Comparison of ENCODE assay signal across 1 cellular context in genomic region chr9:107286057-107286456, GRCh38.
TF ChIP-seq lines count a peak whose summit lies in the region.

No MANE protein-coding gene starts in this region.

TF ChIP-seq in SK-N-SH treated with all-trans-retinoic acid at 6 μM for 48 hours, 23 proteins besides CTCF, POLR2A, EP300 and RAD21 (continued from another document):
- TF ChIP-seq CREB5 (CRISPR knock-in tag; IDR thresholded peaks at IDR 0.05; ENCODE audit: low read depth): no peak
- no peak for TF ChIP-seq OSR1 (CRISPR knock-in tag; IDR thresholded peaks at IDR 0.05)
- TF ChIP-seq ZNF8 (CRISPR knock-in tag; IDR thresholded peaks at IDR 0.05): no peak
- no peak for TF ChIP-seq SNAI2 (CRISPR knock-in tag; IDR thresholded peaks at IDR 0.05)
- no peak for TF ChIP-seq PPARA (CRISPR knock-in tag; IDR thresholded peaks at IDR 0.05; ENCODE audit: borderline replicate concordance)
